ENCODE assay signal across 12 cellular contexts in the genomic region with DNA sequence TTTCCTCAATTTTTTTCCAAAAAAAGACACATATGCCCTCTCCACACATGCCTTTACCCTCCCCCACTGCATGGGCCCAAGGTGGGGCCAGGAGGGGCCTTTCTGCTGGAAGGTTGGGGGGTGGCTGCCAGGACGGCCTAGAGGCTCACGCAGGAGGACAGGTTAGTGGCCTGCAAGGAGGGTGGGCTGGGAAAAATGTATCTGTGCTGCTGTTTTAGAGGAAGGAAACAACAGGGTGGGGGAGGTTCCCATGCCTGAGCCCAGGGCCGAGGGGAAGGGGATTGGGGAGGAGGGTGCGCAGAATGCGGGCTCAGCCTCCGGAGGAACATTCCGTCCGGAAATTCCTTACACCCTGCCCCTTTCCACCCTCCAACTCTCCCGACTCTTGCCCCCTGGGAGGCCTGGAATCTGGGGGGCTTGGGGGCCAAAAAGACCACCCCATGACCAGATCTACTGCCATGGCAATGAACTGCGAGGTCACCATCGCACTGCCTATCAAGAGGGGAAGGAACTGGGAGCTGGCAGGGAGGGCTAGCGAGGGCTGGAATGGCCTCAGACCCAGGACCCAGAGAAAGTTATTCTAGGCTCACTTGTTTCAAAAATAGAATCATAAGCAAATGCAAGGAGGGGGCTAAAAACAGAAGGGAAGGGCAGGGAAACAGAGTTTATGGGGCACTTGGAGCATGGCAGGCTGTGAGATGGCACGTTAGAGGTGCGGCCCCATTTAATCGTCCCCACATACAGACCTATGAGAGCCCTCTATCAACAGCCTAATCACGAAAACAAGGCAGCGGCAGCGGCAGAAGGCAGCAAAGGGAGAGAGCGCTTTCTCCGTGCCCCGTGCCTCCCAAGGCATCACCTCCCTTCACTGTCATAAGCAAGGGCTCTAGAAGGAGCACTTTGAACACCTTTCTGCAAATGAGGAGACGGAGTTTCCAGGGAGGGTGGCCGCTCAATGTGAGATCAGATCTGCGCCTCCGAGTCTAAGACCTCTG.
DNase-seq lines count a peak whose midpoint lies in the region; ATAC-seq and TF ChIP-seq lines count a peak whose summit lies in the region.
"Had no signal": no experiment of that assay in that cellular context is flagged by ENCODE, and none has a peak within 500 bp of the region (broad histone marks: within the 10 kb centered on the region; RNA-seq: fewer than 3 reads in every experiment).

No MANE protein-coding gene starts in this region.

- 81% methylated on average over 4 of the region's 25 CpGs; no CpG with 5 or more reads in 1 of the 2 experiments for WGBS in IMR-90 (ENCODE audit: extremely low coverage in 2 of 2, insufficient read length in 1 of 2), 2 experiments
- 30 to 36% methylated on average over 15 to 20 of the region's 25 CpGs for WGBS in gastroesophageal sphincter (ENCODE audit: low coverage in 1 of 2), 2 donors
- 41 to 56% methylated on average over 24 to 25 of the region's 25 CpGs for WGBS in testis, 2 donors

- ATAC-seq in IMR-90 (ENCODE audit: low read depth): no peak
- no peak for ATAC-seq in gastroesophageal sphincter
- ATAC-seq in stimulated activated naive CD8-positive, alpha-beta T cell treated with anti-CD3 and anti-CD28 coated beads, Interleukin-15, Interleukin-2, amounts not matched to agents 100 U/mL and 50 U/mL, for 24 hours: no peak
- ATAC-seq: activated CD4-positive, CD25-positive, alpha-beta regulatory T cell treated with anti-CD3 and anti-CD28 coated beads, Interleukin-2, amount 50 U/mL, for 24 hours; activated T-cell treated with anti-CD3 and anti-CD28 coated beads, Interleukin-2, amount 50 U/mL, for 72 hours had no signal

- dilution Hi-C loops in IMR-90 (cut with HindIII; ENCODE audit: low sequenced_read_pairs, unreplicated experiment): no loop called here

- CTCF ChIA-PET in IMR-90 (lab: Yijun Ruan, JAX): no interaction called here

- H3K27ac ChIP-seq in IMR-90 (ENCODE audit: insufficient read depth, low read length) (peak overlapping the region; percentile 10), gastroesophageal sphincter (peak overlapping the region; percentile 97 to 99 (median 97)), muscle layer of colon (ENCODE audit: low read depth, low read length) (peak overlapping the region; percentile 97), testis (peak overlapping the region; percentile 35 to 86)
- H3K27ac ChIP-seq: KMS-11 had no signal

- H3K9me3 ChIP-seq in IMR-90 (ENCODE audit: control insufficient read depth, insufficient read depth, low read length): no peaks in the 10 kb centered on the region
- no peaks in the 10 kb centered on the region for H3K9me3 ChIP-seq in gastroesophageal sphincter
- no peaks in the 10 kb centered on the region for H3K9me3 ChIP-seq in muscle layer of colon (ENCODE audit: low read length)
- no peaks in the 10 kb centered on the region for H3K9me3 ChIP-seq in testis

- H4K20me1 ChIP-seq in IMR-90 (ENCODE audit: insufficient read depth, low read length): peaks cover 26% of the 10 kb centered on the region

- H2AK5ac ChIP-seq in IMR-90 (ENCODE audit: low read depth, low read length): peak overlapping the region; percentile 72; the same call in 1 of the 2 replicates

- no peak overlapping the region for H2BK20ac ChIP-seq in IMR-90 (ENCODE audit: low read depth, low read length)

- H2BK120ac ChIP-seq in IMR-90 (ENCODE audit: low read depth, low read length): no peak overlapping the region

- peaks cover 32% of the 10 kb centered on the region for H3K9me1 ChIP-seq in IMR-90 (ENCODE audit: insufficient read depth, low read length)

- no peak overlapping the region for H3K4me2 ChIP-seq in IMR-90 (ENCODE audit: low read depth, low read length)
- H3K4me2 ChIP-seq: KMS-11 had no signal

- H3K56ac ChIP-seq in IMR-90 (ENCODE audit: extremely low read depth, insufficient read depth, low read length): no peak overlapping the region

- no peak overlapping the region for H2AK9ac ChIP-seq in IMR-90 (replicated peaks; ENCODE audit: low read depth, low read length, poor library complexity)

- H4K8ac ChIP-seq in IMR-90 (ENCODE audit: low read depth in 2 of 2, low read length in 2 of 2): 0 out of 4 replicates have a peak overlapping the region, but pooled peaks of 1 of the 2 experiments have one; percentile 27

- peaks cover 6% of the 10 kb centered on the region for H3K36me3 ChIP-seq in IMR-90 (ENCODE audit: control insufficient read depth, insufficient read depth, low read length)
- peaks cover 0 to 14% of the 10 kb centered on the region in 2 donors for H3K36me3 ChIP-seq in gastroesophageal sphincter
- peaks cover 31% of the 10 kb centered on the region for H3K36me3 ChIP-seq in muscle layer of colon (ENCODE audit: insufficient read depth, low read length)
- no peaks in the 10 kb centered on the region for H3K36me3 ChIP-seq in testis (ENCODE audit: low read depth, missing control alignments)

- no peak for TF ChIP-seq RAD21 in IMR-90 (IDR thresholded peaks at IDR 0.05; ENCODE audit: low read length)

- H3K4ac ChIP-seq in IMR-90 (ENCODE audit: low read depth, low read length): no peak overlapping the region

- DNase-seq in IMR-90: no peak
- no peak for DNase-seq in testis
- no peak for DNase-seq in iPS-NIHi7 (ENCODE audit: extremely low spot score)
- no peak for DNase-seq in MV-4-11 (lab: John Stamatoyannopoulos, UW)
- no peak for DNase-seq in stimulated activated naive CD8-positive, alpha-beta T cell treated with anti-CD3 and anti-CD28 coated beads, Interleukin-15, Interleukin-2, amounts not matched to agents 100 U/mL and 50 U/mL, for 24 hours
- DNase-seq in NCI-H2081 treated with DMSO at 0.1 percent for 48 hours (lab: John Stamatoyannopoulos, UW): no peak
- DNase-seq: activated T-cell treated with anti-CD3 and anti-CD28 coated beads, Interleukin-2, amount 50 U/mL, for 72 hours; NCI-H2029 treated with DMSO at 0.1 percent for 48 hours had no signal

- no peak for TF ChIP-seq EP300 in gastroesophageal sphincter (IDR thresholded peaks at IDR 0.05)

- H3K79me1 ChIP-seq in IMR-90 (ENCODE audit: low read depth in 1 of 2, low read length in 2 of 2): peaks cover 32 to 91% of the 10 kb centered on the region in 2 experiments; a peak in 3 of 4 replicates

- no peak overlapping the region for H4K91ac ChIP-seq in IMR-90 (ENCODE audit: insufficient read depth, low read depth, low read length)

- H3K23ac ChIP-seq in IMR-90 (ENCODE audit: low read depth, low read length): 0 out of 2 replicates have a peak overlapping the region, but pooled peaks have one; percentile 84

- no TSS peak for BruUV-seq in IMR-90 (replicated peaks; lab: Mats Ljungman, UMichigan)

- H3K14ac ChIP-seq in IMR-90 (replicated peaks; ENCODE audit: low read depth, low read length): peak overlapping the region; percentile 76; the same call in 1 of the 2 replicates

- H3K27me3 ChIP-seq in IMR-90 (ENCODE audit: control insufficient read depth, insufficient read depth, low read length) (no peaks in the 10 kb centered on the region), gastroesophageal sphincter (no peaks in the 10 kb centered on the region), muscle layer of colon (ENCODE audit: control insufficient read depth in 1 of 2, insufficient read depth in 2 of 2, low read length in 2 of 2) (no peaks in the 10 kb centered on the region), testis (no peaks in the 10 kb centered on the region)

- H2AFZ ChIP-seq in IMR-90 (replicated peaks; ENCODE audit: low read length, poor library complexity): no peak overlapping the region

- in situ Hi-C loops in IMR-90 (cut with MboI; ENCODE audit: low sequenced_read_pairs): no loop called here

- H3K4me1 ChIP-seq in IMR-90 (ENCODE audit: control insufficient read depth, insufficient read depth, low read length) (peaks cover 36% of the 10 kb centered on the region), gastroesophageal sphincter (peaks cover 66 to 100% (median 98%) of the 10 kb centered on the region in 3 donors), muscle layer of colon (ENCODE audit: insufficient read depth, low read length) (peaks cover 99% of the 10 kb centered on the region), testis (peaks cover 97% of the 10 kb centered on the region)

- TF ChIP-seq CTCF in IMR-90 (conservative IDR thresholded peaks at IDR 0.05; ENCODE audit: low read depth, low read length): no peak
- TF ChIP-seq CTCF in gastroesophageal sphincter (IDR thresholded peaks at IDR 0.05): no peak
- no peak for TF ChIP-seq CTCF in testis (IDR thresholded peaks at IDR 0.05)

- H2BK15ac ChIP-seq in IMR-90 (ENCODE audit: low read depth, low read length): no peak overlapping the region; the same call in 2 of the 3 replicates

- H3K4me3 ChIP-seq in IMR-90 (ENCODE audit: insufficient read depth, low read depth, low read length) (no peak overlapping the region), gastroesophageal sphincter (peak overlapping the region in 1 of 2 donors; percentile 31), muscle layer of colon (ENCODE audit: low read depth in 1 of 2, low read length in 2 of 2) (peak overlapping the region in 1 of 2 donors; percentile 42), testis (no peak overlapping the region)

- H2BK5ac ChIP-seq in IMR-90 (ENCODE audit: low read depth, low read length, poor library complexity, severe bottlenecking): peak overlapping the region; percentile 38

- H3K18ac ChIP-seq in IMR-90 (ENCODE audit: low read depth, low read length): no peak overlapping the region

- H3K9ac ChIP-seq in IMR-90 (ENCODE audit: low read depth, low read length) (no peak overlapping the region; the same call in 1 of the 2 replicates), muscle layer of colon (ENCODE audit: low read length) (peak overlapping the region; percentile 2)
- H3K9ac ChIP-seq: KMS-11 had no signal

- intact Hi-C loops in IMR-90 (cut with micrococcal nuclease): no loop called here
- intact Hi-C loops in testis (cut with DNase I; ENCODE audit: low total_unique reads): no loop called here

- POLR2A ChIA-PET in IMR-90 (lab: Charles Lee; ENCODE audit: unreplicated experiment): no interaction called here

- H4K5ac ChIP-seq in IMR-90 (ENCODE audit: low read depth, low read length): peak overlapping the region; percentile 8; the same call in 1 of the 2 replicates

- TF ChIP-seq POLR2A in IMR-90 (IDR thresholded peaks at IDR 0.05; ENCODE audit: low read depth, low read length): no peak
- peak in 1 of 2 donors; percentile 19 for TF ChIP-seq POLR2A in gastroesophageal sphincter (IDR thresholded peaks at IDR 0.05)
- TF ChIP-seq POLR2A in testis (IDR thresholded peaks at IDR 0.05): no peak

TF ChIP-seq in IMR-90, 13 proteins besides CTCF, POLR2A, EP300 and RAD21 (continues in another document):
- TF ChIP-seq NFE2L2 (IDR thresholded peaks at IDR 0.05; ENCODE audit: low read depth, low read length) (no peak), BHLHE40 (IDR thresholded peaks at IDR 0.05; ENCODE audit: low read depth, low read length) (no peak)

Comparison
In these comparisons a context has a peak if more than half of its experiments do, and no peak if none do; other contexts are left out.
1. H3K27ac ChIP-seq: peak in every context shown above with its lines; median percentile 97 in gastroesophageal sphincter; 97 in muscle layer of colon; 60 in testis; 10 in IMR-90.